Comparison of ENCODE assay signal across 9 cellular contexts in the genomic region with DNA sequence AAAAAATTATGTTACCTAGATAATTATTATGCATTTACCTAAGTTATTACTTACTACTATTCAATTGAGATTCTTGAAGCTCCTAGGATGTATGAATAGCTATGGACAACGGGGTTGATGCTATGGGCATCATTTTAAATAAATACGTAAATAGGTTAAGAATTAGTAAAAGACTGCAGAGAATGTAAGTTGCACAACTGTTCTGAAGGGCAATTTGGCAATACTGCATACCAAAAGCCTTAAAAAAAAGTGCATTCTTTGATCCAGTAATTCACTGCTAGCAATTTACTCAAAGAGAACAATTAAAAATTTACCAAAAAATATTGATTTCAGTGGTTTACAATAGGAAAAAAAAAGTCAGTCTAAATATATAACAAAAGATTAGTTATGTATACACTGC. TPM values are rescaled to one million over a fixed set of nuclear protein-coding genes. Genes with fewer than 3 reads are reported as not detected.
DNase-seq lines count a peak whose midpoint lies in the region; ATAC-seq and TF ChIP-seq lines count a peak whose summit lies in the region.
"Had no signal": no experiment of that assay in that cellular context is flagged by ENCODE, and none has a peak within 500 bp of the region (broad histone marks: within the 10 kb centered on the region; RNA-seq: fewer than 3 reads in every experiment).

No MANE protein-coding gene starts in this region.

- peak overlapping the region; percentile 97 for H3K4me3 Mint-ChIP-seq in activated T-helper 17 cell treated with anti-CD3 and anti-CD28 coated beads, Interleukin-2, amount 50 U/mL, for 72 hours

- intact Hi-C loops in left cardiac atrium (cut with DNase I), result no loop called here

- H3K27ac ChIP-seq in right atrium auricular region, result peak overlapping the region in 1 of 2 donors; percentile 97

- H3K36me3 Mint-ChIP-seq in activated T-helper 17 cell treated with anti-CD3 and anti-CD28 coated beads, Interleukin-2, amount 50 U/mL, for 72 hours (ENCODE audit: low read depth), result peaks cover 85% of the 10 kb centered on the region

- H3K27me3 Mint-ChIP-seq in activated T-helper 17 cell treated with anti-CD3 and anti-CD28 coated beads, Interleukin-2, amount 50 U/mL, for 72 hours, result no peaks in the 10 kb centered on the region

- no peak for TF ChIP-seq CTCF in right atrium auricular region (IDR thresholded peaks at IDR 0.05)

- peaks cover 33% of the 10 kb centered on the region for H3K36me3 ChIP-seq in right atrium auricular region

- H3K4me3 ChIP-seq in right atrium auricular region, result peak overlapping the region; percentile 12 to 91

- H3K9me3 Mint-ChIP-seq in activated T-helper 17 cell treated with anti-CD3 and anti-CD28 coated beads, Interleukin-2, amount 50 U/mL, for 72 hours, result no peaks in the 10 kb centered on the region

- no peak overlapping the region for H3K27ac Mint-ChIP-seq in activated T-helper 17 cell treated with anti-CD3 and anti-CD28 coated beads, Interleukin-2, amount 50 U/mL, for 72 hours

- ATAC-seq in left cardiac atrium (no peak), GM19395 (IDR thresholded peaks at IDR 0.05; ENCODE audit: unreplicated experiment) (no peak)
- ATAC-seq in activated T-helper 17 cell treated with anti-CD3 and anti-CD28 coated beads, Interleukin-2, amount 50 U/mL, for 72 hours (replicated peaks), result no peak

- peaks cover 29% of the 10 kb centered on the region for H3K4me1 Mint-ChIP-seq in activated T-helper 17 cell treated with anti-CD3 and anti-CD28 coated beads, Interleukin-2, amount 50 U/mL, for 72 hours

- no peaks in the 10 kb centered on the region for H3K27me3 ChIP-seq in right atrium auricular region

- no peak for DNase-seq in right atrium auricular region (ENCODE audit: low spot score)
- DNase-seq in left cardiac atrium, result no peak
- peak; percentile 20 for DNase-seq in hepatic stellate cell (ENCODE audit: low spot score)
- no peak for DNase-seq in NCI-H2081 (lab: John Stamatoyannopoulos, UW)
- no peak for DNase-seq in iPS-NIHi11 (ENCODE audit: low spot score)
- no peak for DNase-seq in HPDE6-E6E7 (ENCODE audit: extremely low spot score)
- DNase-seq: central memory CD4-positive, alpha-beta T cell had no signal

- H3K9me3 ChIP-seq in right atrium auricular region, result no peaks in the 10 kb centered on the region

- peaks cover 0 to 59% of the 10 kb centered on the region in 2 donors for H3K4me1 ChIP-seq in right atrium auricular region

RNA-seq across cellular contexts. Expression of a gene that starts 3.5 kb away (rescaled TPM):
- total RNA-seq in right atrium auricular region (10 to 100 TPM; 39.2 to 47.0 TPM), left cardiac atrium (10 to 100 TPM; 62.0 to 71.4 TPM)
- total RNA-seq in activated T-helper 17 cell treated with anti-CD3 and anti-CD28 coated beads, Interleukin-2, amount 50 U/mL, for 72 hours, result 100 to 1,000 TPM; 130 to 164 TPM

RNA-seq across cellular contexts. Expression of a gene that starts 21.0 kb away (rescaled TPM):
- not detected for total RNA-seq in right atrium auricular region
- not detected for total RNA-seq in left cardiac atrium
- total RNA-seq in activated T-helper 17 cell treated with anti-CD3 and anti-CD28 coated beads, Interleukin-2, amount 50 U/mL, for 72 hours, result not detected

RNA-seq across cellular contexts. Expression of a gene that starts 41.8 kb away (rescaled TPM):
- total RNA-seq in right atrium auricular region (10 to 100 TPM in 1 of 2 donors, 1 to 10 TPM in 1; 3.2 to 10.7 TPM), left cardiac atrium (10 to 100 TPM in 1 of 2 donors, 1 to 10 TPM in 1; 9.7 to 16.0 TPM)
- total RNA-seq in activated T-helper 17 cell treated with anti-CD3 and anti-CD28 coated beads, Interleukin-2, amount 50 U/mL, for 72 hours, result 10 to 100 TPM in 1 of 2 donors, 1 to 10 TPM in 1; 4.4 to 18.7 TPM
